ENCODE assay signal across 9 cellular contexts in genomic region chrX:136747003-136747986, GRCh38. TPM values are rescaled to one million over a fixed set of nuclear protein-coding genes. Genes with fewer than 3 reads are reported as not detected.
DNase-seq lines count a peak whose midpoint lies in the region; ATAC-seq and TF ChIP-seq lines count a peak whose summit lies in the region.
"Had no signal": no experiment of that assay in that cellular context is flagged by ENCODE, and none has a peak within 500 bp of the region (broad histone marks: within the 10 kb centered on the region; RNA-seq: fewer than 3 reads in every experiment).

No MANE protein-coding gene starts in this region.

- TF ChIP-seq EP300 in ovary (IDR thresholded peaks at IDR 0.05) = no peak

- no peak overlapping the region for H3K4me3 Mint-ChIP-seq in type B pancreatic cell

- no peak overlapping the region for H2AFZ ChIP-seq in osteoblast (ENCODE audit: low read length)

- H3K27ac ChIP-seq in ovary (no peak overlapping the region), osteoblast (ENCODE audit: low read depth, low read length) (no peak overlapping the region)

- no peaks in the 10 kb centered on the region for H4K20me1 ChIP-seq in osteoblast (ENCODE audit: insufficient read depth, low read length)

- no peaks in the 10 kb centered on the region for H3K27me3 ChIP-seq in ovary
- H3K27me3 ChIP-seq in osteoblast (ENCODE audit: insufficient read depth, low read length) = no peaks in the 10 kb centered on the region

- H3K4me1 Mint-ChIP-seq in type B pancreatic cell (ENCODE audit: unreplicated experiment) = peaks cover 9% of the 10 kb centered on the region

- no peak for TF ChIP-seq POLR2A in ovary (IDR thresholded peaks at IDR 0.05)

- H3K9me3 ChIP-seq in ovary = no peaks in the 10 kb centered on the region
- no peaks in the 10 kb centered on the region for H3K9me3 ChIP-seq in osteoblast (ENCODE audit: low read depth, low read length)

- TF ChIP-seq CTCF in type B pancreatic cell (conservative IDR thresholded peaks at IDR 0.05) = no peak
- TF ChIP-seq CTCF in ovary (IDR thresholded peaks at IDR 0.05) = no peak
- no peak for TF ChIP-seq CTCF in osteoblast (IDR thresholded peaks at IDR 0.05; ENCODE audit: extremely low read depth, low read depth, low read length)

- H3K4me2 ChIP-seq in osteoblast (ENCODE audit: insufficient read depth, low read length) = no peak overlapping the region

- no peaks in the 10 kb centered on the region for H3K36me3 Mint-ChIP-seq in type B pancreatic cell

- H3K4me1 ChIP-seq in ovary (ENCODE audit: insufficient read depth) (peaks cover 1% of the 10 kb centered on the region), osteoblast (ENCODE audit: insufficient read depth, low read length) (no peaks in the 10 kb centered on the region)

- intact Hi-C loops in left ventricle myocardium superior (cut with micrococcal nuclease) (no loop called here), ovary (cut with DNase I) (no loop called here)

- H3K36me3 ChIP-seq in ovary (no peaks in the 10 kb centered on the region), osteoblast (ENCODE audit: insufficient read depth, low read length) (no peaks in the 10 kb centered on the region)

- peak; percentile 35 for DNase-seq in GDM1 (lab: John Stamatoyannopoulos, UW)
- peak; percentile 73 for DNase-seq in MV-4-11 (lab: John Stamatoyannopoulos, UW)
- DNase-seq in left ventricle myocardium superior = no peak
- DNase-seq in type B pancreatic cell (ENCODE audit: extremely low spot score, unreplicated experiment) = no peak
- DNase-seq in HPDE6-E6E7 (ENCODE audit: extremely low spot score) = no peak
- DNase-seq in ovary = no peak
- no peak for DNase-seq in osteoblast (ENCODE audit: insufficient read length, low spot score, missing footprints)
- DNase-seq: T1000 had no signal

- no peaks in the 10 kb centered on the region for H3K27me3 Mint-ChIP-seq in type B pancreatic cell

- H3K4me3 ChIP-seq in ovary = no peak overlapping the region
- no peak overlapping the region for H3K4me3 ChIP-seq in osteoblast (ENCODE audit: insufficient read depth, low read length)

- ATAC-seq in GM21390 (IDR thresholded peaks at IDR 0.05; ENCODE audit: unreplicated experiment) (peak; percentile 71), left ventricle myocardium superior (peak; percentile 33)

- 61 to 77% (median 66%) methylated on average over 8 of the region's 8 CpGs for WGBS in ovary, 3 donors

- H3K9me3 Mint-ChIP-seq in type B pancreatic cell = no peaks in the 10 kb centered on the region

- no peaks in the 10 kb centered on the region for H3K79me2 ChIP-seq in osteoblast (ENCODE audit: insufficient read depth, low read length)

- H3K27ac Mint-ChIP-seq in type B pancreatic cell = no peak overlapping the region

RNA-seq across cellular contexts. Expression of gene ARHGEF6, which starts 33.4 kb away (rescaled TPM):
- total RNA-seq in left ventricle myocardium superior = 44.2 TPM
- total RNA-seq in type B pancreatic cell (ENCODE audit: low replicate concordance) = 0.07 and 3.8 TPM in 2 replicates
- total RNA-seq in ovary = 10 to 100 TPM in 6 of 7 donors, 1 to 10 TPM in 1; 9.5 to 26.3 (median 20.8) TPM
- 10 to 100 TPM; 13.6 to 37.9 TPM for polyA plus RNA-seq in ovary
- total RNA-seq in osteoblast = 17.4 and 19.2 TPM in 2 replicates

Comparison
In these comparisons a context has a peak if more than half of its experiments do, and no peak if none do; other contexts are left out.
1. DNase-seq: peak in GDM1 (single experiment) and MV-4-11 (single experiment); none in left ventricle myocardium superior (single experiment), type B pancreatic cell (single experiment), HPDE6-E6E7 (single experiment), ovary (0 of 5) and osteoblast (single experiment).